In the genomic region with DNA sequence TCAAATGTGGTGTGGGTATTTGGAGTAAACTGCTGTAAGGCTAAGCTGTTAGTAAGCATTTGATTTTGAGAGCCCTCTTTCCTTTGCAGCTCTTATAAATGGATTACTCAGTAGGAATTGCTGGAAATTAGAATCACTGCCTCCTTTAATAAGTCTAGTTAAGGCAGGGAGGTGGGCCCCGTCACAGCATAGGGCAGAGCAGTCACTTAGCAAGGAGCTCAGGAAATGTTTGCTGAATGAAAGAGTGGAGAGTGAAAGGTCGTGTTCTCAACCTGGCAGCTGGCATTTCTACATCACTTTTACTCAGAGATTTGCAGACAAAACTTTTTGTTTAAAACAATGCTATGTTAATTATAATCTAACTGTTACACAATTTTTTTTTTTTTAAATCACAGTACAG, we compare ENCODE assay signal across 19 cellular contexts. TPM values are rescaled to one million over a fixed set of nuclear protein-coding genes. Genes with fewer than 3 reads are reported as not detected.
A peak's percentile ranks its signal among the peaks of the same experiment; 100 is the strongest.
DNase-seq lines count a peak whose midpoint lies in the region; ATAC-seq and TF ChIP-seq lines count a peak whose summit lies in the region.
"Had no signal": no experiment of that assay in that cellular context is flagged by ENCODE, and none has a peak within 500 bp of the region (broad histone marks: within the 10 kb centered on the region; RNA-seq: fewer than 3 reads in every experiment).

No MANE protein-coding gene starts in this region.

- H3K4me3 ChIP-seq in CD8-positive, alpha-beta T cell (ENCODE audit: low read depth, low read length): no peak overlapping the region
- H3K4me3 ChIP-seq: Peyer's patch had no signal

- H3K4me1 ChIP-seq in CD8-positive, alpha-beta T cell (ENCODE audit: insufficient read depth, low read length): peaks cover 81% of the 10 kb centered on the region

- no peaks in the 10 kb centered on the region for H3K27me3 Mint-ChIP-seq in CD8-positive, alpha-beta T cell (ENCODE audit: low read depth)
- H3K27me3 Mint-ChIP-seq in brain: peaks cover 3% of the 10 kb centered on the region
- H3K27me3 Mint-ChIP-seq in nephron (ENCODE audit: low read depth): peaks cover 12% of the 10 kb centered on the region
- H3K27me3 Mint-ChIP-seq: CD8-positive, alpha-beta memory T cell had no signal

- DNase-seq in CD8-positive, alpha-beta T cell: no peak
- DNase-seq in HuH-7 (ENCODE audit: low spot score) (peak; percentile 29), CD1c-positive myeloid dendritic cell (ENCODE audit: extremely low spot score) (no peak), activated T-cell treated with anti-CD3 and anti-CD28 coated beads for 4 hours (no peak)
- DNase-seq: CD8-positive, alpha-beta memory T cell; DMS79 treated with DMSO at 0.1 percent for 48 hours; GOT3; NCI-H1048; NCI-H1436 treated with DMSO at 0.1 percent for 48 hours; NCI-H2029 treated with DMSO at 0.1 percent for 48 hours; NCI-H2171 treated with DMSO at 0.1 percent for 48 hours; NCI-H774; Peyer's patch; SHP77 treated with DMSO at 0.1 percent for 48 hours had no signal

- H3K9me3 ChIP-seq in CD8-positive, alpha-beta T cell (ENCODE audit: low read length): no peaks in the 10 kb centered on the region
- H3K9me3 ChIP-seq: Peyer's patch had no signal

- no peak for TF ChIP-seq CTCF in CD8-positive, alpha-beta T cell (IDR thresholded peaks at IDR 0.05)
- TF ChIP-seq CTCF in brain (conservative IDR thresholded peaks at IDR 0.05): no peak
- no peak for TF ChIP-seq CTCF in nephron (IDR thresholded peaks at IDR 0.05; ENCODE audit: unreplicated experiment in 3 of 3)

- intact Hi-C loops in CD8-positive, alpha-beta T cell (cut with DNase I, micrococcal nuclease): no loop called here

- peak overlapping the region; percentile 77 for H3K27ac Mint-ChIP-seq in CD8-positive, alpha-beta T cell
- H3K27ac Mint-ChIP-seq in brain: peak overlapping the region in 3 of 5 experiments; percentile 1 to 25 (median 17)
- peak overlapping the region in 2 of 3 experiments; percentile 3 to 47 for H3K27ac Mint-ChIP-seq in nephron

- no peaks in the 10 kb centered on the region for H3K27me3 ChIP-seq in CD8-positive, alpha-beta T cell (ENCODE audit: insufficient read depth, low read length)
- H3K27me3 ChIP-seq: Peyer's patch had no signal

- no peak overlapping the region for H3K4me3 Mint-ChIP-seq in CD8-positive, alpha-beta T cell
- no peak overlapping the region for H3K4me3 Mint-ChIP-seq in brain
- no peak overlapping the region for H3K4me3 Mint-ChIP-seq in nephron

- peaks cover 84% of the 10 kb centered on the region for H3K4me1 Mint-ChIP-seq in CD8-positive, alpha-beta T cell (ENCODE audit: low read depth)
- H3K4me1 Mint-ChIP-seq in brain: peaks cover 30% of the 10 kb centered on the region
- H3K4me1 Mint-ChIP-seq in nephron: peaks cover 5% of the 10 kb centered on the region

- peaks cover 40% of the 10 kb centered on the region for H3K36me3 Mint-ChIP-seq in CD8-positive, alpha-beta T cell
- no peaks in the 10 kb centered on the region for H3K36me3 Mint-ChIP-seq in brain
- no peaks in the 10 kb centered on the region for H3K36me3 Mint-ChIP-seq in nephron (ENCODE audit: low read depth)

- no peak overlapping the region for H3K27ac ChIP-seq in CD8-positive, alpha-beta T cell (ENCODE audit: low read depth, low read length)
- H3K27ac ChIP-seq: KMS-11, Peyer's patch had no signal

- ATAC-seq in CD8-positive, alpha-beta T cell: no peak
- no peak for ATAC-seq in activated CD4-positive, CD25-positive, alpha-beta regulatory T cell treated with anti-CD3 and anti-CD28 coated beads, Interleukin-2, amount 50 U/mL, for 24 hours
- ATAC-seq: SK-N-SH treated with all-trans-retinoic acid at 6 μM for 48 hours had no signal

- CTCF ChIA-PET in CD8-positive, alpha-beta T cell (lab: Charles Lee): interaction anchor here (0.7 to 9.1 kb wide), 10 partner anchors 8 to 280 kb away, joined by 3 to 95 read pairs (median 6); partner anchors contain the start of gene ITGA6

- POLR2A ChIA-PET in CD8-positive, alpha-beta T cell (lab: Charles Lee): interaction anchor here (0.5 to 1.5 kb wide), 7 partner anchors 9 to 452 kb away, joined by 3 to 10 read pairs (median 3); partner anchors contain the start of gene ITGA6

- H3K9me3 Mint-ChIP-seq in CD8-positive, alpha-beta T cell: no peaks in the 10 kb centered on the region
- H3K9me3 Mint-ChIP-seq in brain: peaks cover 0 to 3% (median 0%) of the 10 kb centered on the region in 5 experiments
- H3K9me3 Mint-ChIP-seq in nephron: no peaks in the 10 kb centered on the region
- H3K9me3 Mint-ChIP-seq: CD8-positive, alpha-beta memory T cell had no signal

- H3K36me3 ChIP-seq in CD8-positive, alpha-beta T cell (ENCODE audit: insufficient read depth, low read length): peaks cover 5% of the 10 kb centered on the region
- H3K36me3 ChIP-seq: Peyer's patch had no signal

RNA-seq across cellular contexts. Expression of gene ITGA6, which starts 25.5 kb away (rescaled TPM):
- 10 to 100 TPM; 50.5 to 52.1 TPM for total RNA-seq in CD8-positive, alpha-beta T cell
- 7.3 TPM for polyA plus RNA-seq in brain (ENCODE audit: insufficient read depth, low read depth, low replicate concordance)

Comparison
In these comparisons a context has a peak if more than half of its experiments do, and no peak if none do; other contexts are left out.
1. H3K27ac Mint-ChIP-seq: peak in every context shown above with its lines; median percentile 77 in CD8-positive, alpha-beta T cell; 25 in nephron; 17 in brain.